9 cellular contexts compared by ENCODE assay signal in the genomic region with DNA sequence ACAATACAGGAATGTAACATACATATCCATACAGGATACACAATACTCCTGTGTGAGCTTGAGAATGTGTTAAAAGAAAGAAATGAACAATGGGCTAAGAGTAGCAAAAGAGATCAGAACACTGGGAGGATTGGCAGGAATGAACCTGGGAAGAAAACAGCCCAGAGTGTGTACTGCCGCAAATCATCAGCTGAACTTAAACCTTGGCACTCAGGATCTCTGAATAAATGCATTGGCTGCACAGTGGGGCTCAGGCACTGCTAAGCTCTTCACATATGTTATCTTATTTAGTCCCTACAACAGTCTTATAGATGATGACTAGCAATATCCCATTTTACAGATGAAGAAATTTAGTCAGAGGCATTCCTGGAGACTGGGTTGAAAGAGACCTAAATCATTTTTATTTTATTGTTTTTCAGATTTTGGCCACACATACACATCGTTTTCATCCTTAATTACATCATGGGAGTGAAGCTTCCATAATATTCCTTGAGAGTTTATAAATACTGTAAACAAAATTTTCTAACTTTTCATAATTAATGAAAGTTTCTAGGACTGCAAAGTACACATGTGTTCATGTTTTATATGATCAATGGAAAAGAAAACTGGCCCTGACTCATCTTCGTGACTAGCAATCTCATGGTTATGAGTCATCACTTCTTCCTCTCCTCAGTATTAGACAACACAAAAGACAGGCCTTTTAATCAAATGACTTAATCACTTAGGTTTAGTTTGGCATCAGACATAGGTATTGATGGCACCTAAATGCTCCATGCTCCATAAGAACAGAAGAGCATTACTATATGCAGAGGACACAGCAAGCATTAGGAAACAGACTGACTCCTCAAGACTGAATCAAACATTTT. TPM values are rescaled to one million over a fixed set of nuclear protein-coding genes. Genes with fewer than 3 reads are reported as not detected.
A peak's percentile ranks its signal among the peaks of the same experiment; 100 is the strongest.
DNase-seq lines count a peak whose midpoint lies in the region; ATAC-seq and TF ChIP-seq lines count a peak whose summit lies in the region.
"Had no signal": no experiment of that assay in that cellular context is flagged by ENCODE, and none has a peak within 500 bp of the region (broad histone marks: within the 10 kb centered on the region; RNA-seq: fewer than 3 reads in every experiment).

No MANE protein-coding gene starts in this region.

- peaks cover 10% of the 10 kb centered on the region for H3K4me1 Mint-ChIP-seq in endothelial cell (ENCODE audit: unreplicated experiment)

- intact Hi-C loops in dorsolateral prefrontal cortex (cut with DNase I): no loop called here

- TF ChIP-seq CTCF in astrocyte of the cerebellum (IDR thresholded peaks at IDR 0.05; ENCODE audit: low read depth, low read length, missing control alignments) (no peak), dorsolateral prefrontal cortex (IDR thresholded peaks at IDR 0.05 in 54 of 56, conservative IDR thresholded peaks at IDR 0.05 in 2 of 56; ENCODE audit: low read depth in 1 of 56, partially characterized antibody in 56 of 56) (no peak), endothelial cell (IDR thresholded peaks at IDR 0.05; ENCODE audit: unreplicated experiment) (no peak)

- no peak overlapping the region for H3K27ac Mint-ChIP-seq in endothelial cell (ENCODE audit: unreplicated experiment)

- in situ Hi-C loops in astrocyte of the cerebellum (cut with HindIII; ENCODE audit: low sequenced_read_pairs): no loop called here

- H3K27ac ChIP-seq in HUES6 (ENCODE audit: low read depth, low read length): peak overlapping the region; percentile 66
- H3K27ac ChIP-seq in mesodermal cell (ENCODE audit: low read depth, low read length, severe bottlenecking): peak overlapping the region; percentile 44
- H3K27ac ChIP-seq in dorsolateral prefrontal cortex: peak overlapping the region in 1 of 59 donors; percentile 10
- H3K27ac ChIP-seq: neutrophil had no signal

- H3K4me3 ChIP-seq in HUES6 (ENCODE audit: low read depth, low read length) (no peak overlapping the region), astrocyte of the cerebellum (ENCODE audit: low read depth, low read length) (no peak overlapping the region), mesodermal cell (ENCODE audit: extremely low read depth, insufficient read depth, low read length, poor library complexity, severe bottlenecking) (no peak overlapping the region), dorsolateral prefrontal cortex (no peak overlapping the region)

- no peaks in the 10 kb centered on the region for H3K36me3 Mint-ChIP-seq in endothelial cell (ENCODE audit: low read depth, unreplicated experiment)

- H3K9me3 Mint-ChIP-seq in endothelial cell (ENCODE audit: unreplicated experiment): no peaks in the 10 kb centered on the region

- H3K27me3 Mint-ChIP-seq in endothelial cell (ENCODE audit: unreplicated experiment): no peaks in the 10 kb centered on the region

- WGBS in mesodermal cell (ENCODE audit: insufficient coverage in 2 of 2), 2 experiments: 80% methylated on average over 1 of the region's 3 CpGs; no CpG with 5 or more reads in 1 of the 2 experiments

- no peaks in the 10 kb centered on the region for H3K27me3 ChIP-seq in HUES6 (ENCODE audit: control insufficient read depth, insufficient read depth, low read length)
- no peaks in the 10 kb centered on the region for H3K27me3 ChIP-seq in dorsolateral prefrontal cortex
- H3K27me3 ChIP-seq: neutrophil had no signal

- H3K36me3 ChIP-seq in HUES6 (ENCODE audit: control insufficient read depth, insufficient read depth, low read length): no peaks in the 10 kb centered on the region
- no peaks in the 10 kb centered on the region for H3K36me3 ChIP-seq in mesodermal cell (ENCODE audit: control insufficient read depth, insufficient read depth, low read length)
- H3K36me3 ChIP-seq: neutrophil had no signal

- no peak overlapping the region for H3K4me3 Mint-ChIP-seq in endothelial cell (ENCODE audit: unreplicated experiment)

- peak; percentile 54 for ATAC-seq in GM18520 (IDR thresholded peaks at IDR 0.05; ENCODE audit: unreplicated experiment)

- DNase-seq in astrocyte of the cerebellum (ENCODE audit: low read depth) (peak; percentile 64), dorsolateral prefrontal cortex (no peak), endothelial cell (ENCODE audit: low spot score) (no peak), RPMI8226 (no peak)
- DNase-seq in activated T-cell treated with anti-CD3 and anti-CD28 coated beads, Interleukin-2, amount 50 U/mL, for 1 hour: no peak

- H3K9me3 ChIP-seq in HUES6 (ENCODE audit: control insufficient read depth, insufficient read depth, low read depth, low read length) (no peaks in the 10 kb centered on the region), mesodermal cell (ENCODE audit: control insufficient read depth, low read length) (no peaks in the 10 kb centered on the region)
- H3K9me3 ChIP-seq: neutrophil had no signal

- peaks cover 34% of the 10 kb centered on the region for H3K4me1 ChIP-seq in HUES6 (ENCODE audit: control insufficient read depth, insufficient read depth, low read length)
- peaks cover 9% of the 10 kb centered on the region for H3K4me1 ChIP-seq in mesodermal cell (ENCODE audit: control insufficient read depth, insufficient read depth, low read length, poor library complexity, severe bottlenecking)

- no peak overlapping the region for H3K9ac ChIP-seq in HUES6 (ENCODE audit: low read length)

RNA-seq across cellular contexts. Expression of a gene that starts 59.2 kb away (rescaled TPM):
- 1.5 TPM for polyA plus RNA-seq in mesodermal cell (2013, experiment 1 of 2)
- polyA plus RNA-seq in mesodermal cell (2013, experiment 2 of 2): 0.86 TPM
- 100 to 1,000 TPM in 21 of 120 experiments, 10 to 100 TPM in 99; 30.2 to 129 (median 87.2) TPM for total RNA-seq in dorsolateral prefrontal cortex
- total RNA-seq in endothelial cell (ENCODE audit: unreplicated experiment): 0.33 TPM

Comparison
In these comparisons a context has a peak if more than half of its experiments do, and no peak if none do; other contexts are left out.
1. RNA of a gene that starts 59.2 kb away (total RNA-seq): 30.2 to 129 TPM in dorsolateral prefrontal cortex; 0.33 TPM in endothelial cell (single experiment); every median in the first group is over 10 times any median in the second.